19 cellular contexts compared by ENCODE assay signal in the genomic region with DNA sequence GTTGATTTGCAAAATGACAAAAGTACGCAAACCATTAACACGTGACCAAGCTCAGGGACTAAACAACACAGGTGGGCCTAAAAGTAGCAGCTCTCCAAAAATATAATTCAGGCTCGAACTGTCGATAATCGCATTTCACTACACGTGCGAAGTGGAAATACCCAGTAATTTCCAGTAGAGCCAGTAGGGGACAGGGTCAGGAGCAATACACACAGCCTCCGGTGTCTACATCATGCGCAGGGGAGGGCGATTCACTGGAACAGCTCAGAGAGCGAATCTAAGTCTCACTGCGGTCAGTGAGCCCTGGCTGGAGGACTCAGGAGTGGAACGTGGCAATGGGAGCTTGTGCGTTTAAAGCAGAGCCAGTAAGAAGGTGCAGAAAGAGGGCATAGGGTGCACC. TPM values are rescaled to one million over a fixed set of nuclear protein-coding genes. Genes with fewer than 3 reads are reported as not detected.
DNase-seq lines count a peak whose midpoint lies in the region; ATAC-seq, FAIRE-seq and TF ChIP-seq lines count a peak whose summit lies in the region.
"Had no signal": no experiment of that assay in that cellular context is flagged by ENCODE, and none has a peak within 500 bp of the region (broad histone marks: within the 10 kb centered on the region; RNA-seq: fewer than 3 reads in every experiment).

No MANE protein-coding gene starts in this region.

- H4K91ac ChIP-seq in H1 (replicated peaks; ENCODE audit: insufficient read length, low read length): no peak overlapping the region

- no peaks in the 10 kb centered on the region; the same call in 1 of the 2 replicates for H3K4me1 ChIP-seq in BE2C
- no peaks in the 10 kb centered on the region for H3K4me1 ChIP-seq in HCT116 (ENCODE audit: control insufficient read depth in 1 of 2, insufficient read depth in 2 of 2, low read length in 2 of 2)
- H3K4me1 ChIP-seq in H1 (replicated peaks in 1 of 4; ENCODE audit: control insufficient read depth in 3 of 4, insufficient read depth in 4 of 4, low read length in 3 of 4): no peaks in the 10 kb centered on the region

- no peak overlapping the region for H3K9ac ChIP-seq in HCT116 (ENCODE audit: low read length)
- no peak overlapping the region for H3K9ac ChIP-seq in H1 (replicated peaks in 1 of 4; ENCODE audit: extremely low read depth in 1 of 4, low read depth in 3 of 4, low read length in 3 of 4)

- H4K20me1 ChIP-seq in HCT116 (ENCODE audit: insufficient read depth) (no peaks in the 10 kb centered on the region), H1 (replicated peaks in 1 of 2; ENCODE audit: control insufficient read depth in 1 of 2, insufficient read depth in 2 of 2, low read length in 2 of 2) (peaks cover 4 to 10% of the 10 kb centered on the region in 2 experiments)

- no peak overlapping the region for H3K4me2 ChIP-seq in HCT116 (ENCODE audit: low read length)
- no peak overlapping the region for H3K4me2 ChIP-seq in H1 (ENCODE audit: insufficient read depth in 1 of 2, low read depth in 2 of 2, low read length in 2 of 2)

- 86% methylated on average over 14 of the region's 14 CpGs; no CpG with 5 or more reads in 1 of the 2 experiments for WGBS in H1 (ENCODE audit: extremely low coverage in 1 of 2, insufficient coverage in 1 of 2, insufficient read length in 1 of 2, insufficient replicate concordance in 2 of 2, low coverage in 1 of 2, low lambda C conversion rate in 2 of 2, missing lambda C conversion rate in 1 of 2), 2 experiments

- H3K4me3 ChIP-seq in BE2C (ENCODE audit: low read depth, low read length): no peak overlapping the region
- H3K4me3 ChIP-seq in HCT116 (replicated peaks in 1 of 2; ENCODE audit: low read depth in 1 of 2, low read length in 2 of 2): no peak overlapping the region
- no peak overlapping the region for H3K4me3 ChIP-seq in H1 (ENCODE audit: extremely low read depth in 1 of 4, insufficient read depth in 2 of 4, low read depth in 3 of 4, low read length in 4 of 4)

- H2AFZ ChIP-seq in HCT116 (ENCODE audit: low read depth, low read length, poor library complexity, severe bottlenecking) (no peak overlapping the region), H1 (ENCODE audit: low read length) (no peak overlapping the region)

- no peak overlapping the region for H3K4me3 Mint-ChIP-seq in neural crest cell
- H3K4me3 Mint-ChIP-seq: B cell; CD8-positive, alpha-beta T cell had no signal

- CTCF ChIA-PET in HCT116 (lab: Charles Lee): no interaction called here
- CTCF ChIA-PET in H1 (lab: Charles Lee; ENCODE audit: partially characterized antibody): interaction anchor here (0.7 to 2.6 kb wide), 14 partner anchors 10 to 72 kb away, joined by 3 to 24 read pairs (median 3); a partner anchor contains a TSS

- no peak overlapping the region for H4K8ac ChIP-seq in H1 (ENCODE audit: extremely low read depth, insufficient read depth, low read length)

- POLR2A ChIA-PET in HCT116 (lab: Charles Lee) (no interaction called here), H1 (lab: Charles Lee; ENCODE audit: partially characterized antibody) (interaction anchor here (0.5 kb wide), 1 partner anchor 464 kb away, joined by 3 read pairs; no protein-coding TSS in a partner anchor)

- H3K23me2 ChIP-seq in H1 (ENCODE audit: low read depth, low read length): no peaks in the 10 kb centered on the region

- H3K79me2 ChIP-seq in HCT116 (ENCODE audit: insufficient read depth, low read length) (no peaks in the 10 kb centered on the region), H1 (ENCODE audit: control insufficient read depth in 1 of 2, insufficient read depth in 2 of 2, low read length in 2 of 2) (peaks cover 0 to 7% of the 10 kb centered on the region in 2 experiments; a peak in 2 of 4 replicates)

- BruUV-seq in HCT116 (replicated peaks; lab: Mats Ljungman, UMichigan): no TSS peak

- H3K18ac ChIP-seq in H1 (ENCODE audit: extremely low read depth, low read length): no peak overlapping the region

- DNase-seq in BE2C (no peak), HCT116 (ENCODE audit: low read depth, low spot score) (no peak), H1 (ENCODE audit: low read depth in 1 of 2, low spot score in 2 of 2) (peak in 1 of 2 experiments; percentile 36), neural crest cell (ENCODE audit: low read depth, low spot score) (no peak), NAMALWA (ENCODE audit: low spot score) (no peak)
- DNase-seq: ACHN; CD8-positive, alpha-beta T cell; GF-D8; Karpas-422; NCI-H187 treated with DMSO at 0.1 percent for 48 hours; NCI-H2171; NCI-H446 treated with DMSO at 0.1 percent for 48 hours; NCI-H748 treated with DMSO at 0.1 percent for 48 hours; SHP77 had no signal

- FAIRE-seq in H1 (lab: Jason Lieb, UNC): peak; percentile 7

- no peak overlapping the region for H3K14ac ChIP-seq in H1 (ENCODE audit: insufficient read length)

- H3K56ac ChIP-seq in H1 (replicated peaks; ENCODE audit: insufficient read length, low read depth, low read length): no peak overlapping the region

- no peak for TF ChIP-seq RAD21 in HCT116 (IDR thresholded peaks at IDR 0.05; ENCODE audit: low read depth)
- TF ChIP-seq RAD21 in H1 (IDR thresholded peaks at IDR 0.05 in 1 of 2, conservative IDR thresholded peaks at IDR 0.05 in 1 of 2; ENCODE audit: low read depth in 2 of 2, low read length in 2 of 2): no peak

- no peak overlapping the region for H2BK5ac ChIP-seq in H1 (ENCODE audit: low read depth, low read length)

- ATAC-seq in HCT116: peak; percentile 61; the same call in 1 of the 2 replicates
- no peak for ATAC-seq in GM21367 (IDR thresholded peaks at IDR 0.05; ENCODE audit: unreplicated experiment)
- no peak for ATAC-seq in GM19395 (IDR thresholded peaks at IDR 0.05; ENCODE audit: unreplicated experiment)
- ATAC-seq in HG03432 (IDR thresholded peaks at IDR 0.05; ENCODE audit: unreplicated experiment): no peak
- ATAC-seq: CD8-positive, alpha-beta T cell; SK-N-SH treated with all-trans-retinoic acid at 6 μM for 48 hours had no signal

- no peak overlapping the region for H3K4ac ChIP-seq in H1 (replicated peaks; ENCODE audit: insufficient read length, low read depth, low read length)

- no peak overlapping the region for H2BK20ac ChIP-seq in H1 (ENCODE audit: low read length)

- peak overlapping the region; percentile 85 for H3K27ac Mint-ChIP-seq in neural crest cell (ENCODE audit: unreplicated experiment)
- H3K27ac Mint-ChIP-seq: B cell; CD8-positive, alpha-beta T cell had no signal

- H3K27ac ChIP-seq in HCT116 (ENCODE audit: low read depth, low read length) (no peak overlapping the region), H1 (ENCODE audit: low read depth, low read length) (no peak overlapping the region)

- no peak overlapping the region for H2BK15ac ChIP-seq in H1 (ENCODE audit: low read length)

- H3K36me3 Mint-ChIP-seq in neural crest cell (ENCODE audit: low read depth): peaks cover 12% of the 10 kb centered on the region

- no peaks in the 10 kb centered on the region for H3K9me2 ChIP-seq in HCT116 (ENCODE audit: insufficient read depth)

- TF ChIP-seq POLR2A in HCT116 (IDR thresholded peaks at IDR 0.05; ENCODE audit: borderline replicate concordance, extremely low read depth, insufficient read depth, insufficient read length) (no peak), H1 (IDR thresholded peaks at IDR 0.05; ENCODE audit: control extremely low read depth in 1 of 2, low read depth in 2 of 2, low read length in 2 of 2) (no peak)

- no peak overlapping the region for H2AK5ac ChIP-seq in H1 (ENCODE audit: low read depth, low read length)

- no peaks in the 10 kb centered on the region for H3K9me3 ChIP-seq in BE2C
- no peaks in the 10 kb centered on the region for H3K9me3 ChIP-seq in HCT116 (ENCODE audit: control insufficient read depth in 1 of 2, insufficient read depth in 1 of 2, low read depth in 1 of 2, low read length in 2 of 2)
- no peaks in the 10 kb centered on the region for H3K9me3 ChIP-seq in H1 (ENCODE audit: insufficient read depth in 2 of 2, low read depth in 1 of 2, low read length in 1 of 2)

- H3K27me3 ChIP-seq in BE2C (no peaks in the 10 kb centered on the region), HCT116 (ENCODE audit: insufficient read depth, low read length) (no peaks in the 10 kb centered on the region), H1 (replicated peaks in 1 of 4; ENCODE audit: control insufficient read depth in 3 of 4, extremely low read depth in 1 of 4, insufficient read depth in 3 of 4, low read length in 3 of 4) (no peaks in the 10 kb centered on the region)

- TF ChIP-seq EP300 in H1 (IDR thresholded peaks at IDR 0.05; ENCODE audit: borderline replicate concordance in 1 of 2, low read depth in 2 of 2, low read length in 2 of 2): no peak

- no peaks in the 10 kb centered on the region for H3K9me3 Mint-ChIP-seq in neural crest cell
- H3K9me3 Mint-ChIP-seq: CD8-positive, alpha-beta T cell had no signal

- no peaks in the 10 kb centered on the region for H3K27me3 Mint-ChIP-seq in neural crest cell (ENCODE audit: low read depth)
- H3K27me3 Mint-ChIP-seq: B cell had no signal

- no peak overlapping the region for H3K23ac ChIP-seq in H1 (ENCODE audit: insufficient read length)

- H3K4me1 Mint-ChIP-seq in neural crest cell: peaks cover 10% of the 10 kb centered on the region

- H2BK120ac ChIP-seq in H1 (replicated peaks; ENCODE audit: low read depth, low read length): no peak overlapping the region

- intact Hi-C loops in HCT116 (cut with micrococcal nuclease): no loop called here

- no peak overlapping the region for H2BK12ac ChIP-seq in H1 (ENCODE audit: low read depth, low read length)

- RAD21 ChIA-PET in HCT116 (lab: Charles Lee; ENCODE audit: low non-redundant PET in 1 of 2, low total read pairs in 2 of 2, uncharacterized antibody in 2 of 2, unreplicated experiment in 2 of 2): no interaction called here

- H3K36me3 ChIP-seq in BE2C: peaks cover 13% of the 10 kb centered on the region
- peaks cover 4 to 9% of the 10 kb centered on the region in 2 experiments for H3K36me3 ChIP-seq in HCT116 (ENCODE audit: control insufficient read depth in 1 of 2, insufficient read depth in 2 of 2, low read length in 2 of 2)
- peaks cover 0 to 9% (median 2%) of the 10 kb centered on the region in 4 experiments; a peak in 6 of 8 replicates for H3K36me3 ChIP-seq in H1 (ENCODE audit: control insufficient read depth in 2 of 4, insufficient read depth in 4 of 4, low read length in 3 of 4)

- TF ChIP-seq CTCF in BE2C (IDR thresholded peaks at IDR 0.05; ENCODE audit: low read depth, low read length) (peak; percentile 23; the same call in 1 of the 2 replicates), HCT116 (IDR thresholded peaks at IDR 0.05 in 2 of 3, conservative IDR thresholded peaks at IDR 0.05 in 1 of 3; ENCODE audit: borderline replicate concordance in 1 of 3, insufficient read depth in 1 of 3, low read depth in 2 of 3, low read length in 2 of 3) (peak in 1 of 3 experiments; percentile 30; a peak in 2 of 6 replicates), H1 (IDR thresholded peaks at IDR 0.05; ENCODE audit: control extremely low read depth in 1 of 3, insufficient read depth in 1 of 3, low read depth in 1 of 3, low read length in 3 of 3) (peak; percentile 4 to 25 (median 6); a peak in 2 of 4 replicates), neural crest cell (conservative IDR thresholded peaks at IDR 0.05) (peak; percentile 21)

- no peak overlapping the region for H4K5ac ChIP-seq in H1 (ENCODE audit: insufficient read length, low read depth, low read length)

- no peaks in the 10 kb centered on the region; the same call in 1 of the 2 replicates for H3K79me1 ChIP-seq in H1 (ENCODE audit: low read depth, low read length)

RNA-seq across cellular contexts. Expression of a gene that starts 40.4 kb away (rescaled TPM):
- 46.4 TPM for polyA plus RNA-seq in BE2C (2012; ENCODE audit: insufficient read depth, insufficient read length, low read depth)
- total RNA-seq in HCT116 (2021; ENCODE audit: unreplicated experiment): 46.6 TPM
- 15.3 and 21.7 TPM in 2 replicates for polyA plus RNA-seq in HCT116 (2012)
- 60.1 and 64.0 TPM in 2 replicates for total RNA-seq in H1 (2021; fragmentation: NEBNext Ultra II Directional; extraction: Animal tissue kit (Norgen Biotek cat#: 25700))
- 16.0 and 24.0 TPM in 2 replicates for polyA plus RNA-seq in H1 (2011; rRNA removed)
- polyA plus RNA-seq in H1 (2011; cell fraction: cytosol; rRNA removed): 25.0 TPM
- polyA plus RNA-seq in H1 (2011; cell fraction: nucleus; rRNA removed): 18.3 TPM
- 33.2 to 61.8 TPM (median 36.0 TPM) in 4 replicates for polyA plus RNA-seq in H1 (2012, experiment 1 of 2)
- 7.7 TPM for polyA plus RNA-seq in H1 (2012, experiment 2 of 2)
- polyA plus RNA-seq in H1 (2013, experiment 1 of 2): 42.9 TPM
- 46.9 TPM for polyA plus RNA-seq in H1 (2013, experiment 2 of 2)
- 44.8 and 60.0 TPM in 2 replicates for polyA minus RNA-seq in H1 (2011; rRNA and poly(A)+ RNA removed)
- polyA minus RNA-seq in H1 (2011; cell fraction: cytosol; rRNA and poly(A)+ RNA removed): 33.7 TPM
- 68.5 TPM for polyA minus RNA-seq in H1 (2011; cell fraction: nucleus; rRNA and poly(A)+ RNA removed)
- total RNA-seq in neural crest cell: 33.1 and 36.1 TPM in 2 replicates

RNA-seq across cellular contexts. Expression of a gene that starts 40.9 kb away (rescaled TPM):
- 59.7 TPM for polyA plus RNA-seq in BE2C (2012; ENCODE audit: insufficient read depth, insufficient read length, low read depth)
- 68.2 TPM for total RNA-seq in HCT116 (2021; ENCODE audit: unreplicated experiment)
- 29.1 and 40.5 TPM in 2 replicates for polyA plus RNA-seq in HCT116 (2012)
- 81.9 and 82.7 TPM in 2 replicates for total RNA-seq in H1 (2021; fragmentation: NEBNext Ultra II Directional; extraction: Animal tissue kit (Norgen Biotek cat#: 25700))
- 10.7 and 14.7 TPM in 2 replicates for polyA plus RNA-seq in H1 (2011; rRNA removed)
- 12.5 TPM for polyA plus RNA-seq in H1 (2011; cell fraction: cytosol; rRNA removed)
- 15.2 TPM for polyA plus RNA-seq in H1 (2011; cell fraction: nucleus; rRNA removed)
- 52.2 to 103 TPM (median 60.4 TPM) in 4 replicates for polyA plus RNA-seq in H1 (2012, experiment 1 of 2)
- polyA plus RNA-seq in H1 (2012, experiment 2 of 2): 62.7 TPM
- 53.6 TPM for polyA plus RNA-seq in H1 (2013, experiment 1 of 2)
- 57.8 TPM for polyA plus RNA-seq in H1 (2013, experiment 2 of 2)
- polyA minus RNA-seq in H1 (2011; rRNA and poly(A)+ RNA removed): 17.0 and 27.3 TPM in 2 replicates
- polyA minus RNA-seq in H1 (2011; cell fraction: cytosol; rRNA and poly(A)+ RNA removed): 37.3 TPM
- polyA minus RNA-seq in H1 (2011; cell fraction: nucleus; rRNA and poly(A)+ RNA removed): 21.9 TPM
- 69.6 and 71.8 TPM in 2 replicates for total RNA-seq in neural crest cell
